Comparison of ENCODE assay signal across 1 cellular context in genomic region chr3:156787015-156787414, GRCh38.
TF ChIP-seq lines count a peak whose summit lies in the region.

No MANE protein-coding gene starts in this region.

TF ChIP-seq in K562, 482 proteins besides CTCF, POLR2A, EP300 and RAD21 (continued from another document):
- TF ChIP-seq VEZF1 (CRISPR knock-in tag; IDR thresholded peaks at IDR 0.05) (no peak), L3MBTL2 (IDR thresholded peaks at IDR 0.05) (0 out of 2 replicates have a peak, but pooled peaks have one; percentile 13), ZNF551 (CRISPR knock-in tag; IDR thresholded peaks at IDR 0.05) (no peak), TEAD2 (tag; IDR thresholded peaks at IDR 0.05) (no peak), SRSF9 (IDR thresholded peaks at IDR 0.05; ENCODE audit: borderline replicate concordance, low read depth, low read length) (no peak), BDP1 (IDR thresholded peaks at IDR 0.05; ENCODE audit: insufficient read depth, insufficient read length) (no peak), TBL1XR1 (IDR thresholded peaks at IDR 0.05; ENCODE audit: low read length in 2 of 2) (no peak), C11orf30 (IDR thresholded peaks at IDR 0.05; ENCODE audit: low read depth) (no peak), IRF2 (CRISPR knock-in tag; IDR thresholded peaks at IDR 0.05) (no peak), HMBOX1 (IDR thresholded peaks at IDR 0.05) (peak; percentile 37; the same call in 1 of the 2 replicates)
- TF ChIP-seq, protein P1, sequence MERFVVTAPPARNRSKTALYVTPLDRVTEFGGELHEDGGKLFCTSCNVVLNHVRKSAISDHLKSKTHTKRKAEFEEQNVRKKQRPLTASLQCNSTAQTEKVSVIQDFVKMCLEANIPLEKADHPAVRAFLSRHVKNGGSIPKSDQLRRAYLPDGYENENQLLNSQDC (CRISPR knock-in tag; IDR thresholded peaks at IDR 0.05), result no peak
